ENCODE assay signal across 26 cellular contexts in genomic region chr5:15877905-15878304, GRCh38.
"Had no signal": no experiment of that assay in that cellular context is flagged by ENCODE, and none has a peak within 500 bp of the region (broad histone marks: within the 10 kb centered on the region; RNA-seq: fewer than 3 reads in every experiment).

No MANE protein-coding gene starts in this region.

- FAIRE-seq: keratinocyte, small intestine, urothelium cell line had no signal

- DNase-seq: heart right ventricle; kidney glomerular epithelial cell; left cardiac atrium; mesendoderm; naive B cell; natural killer cell; nephron progenitor cell; nucleus accumbens; right cardiac atrium; sigmoid colon; small intestine; spleen; stimulated activated CD4-positive, alpha-beta T cell treated with anti-CD3 and anti-CD28 coated beads, Interleukin-4, amount 100 ng/mL, for 4 hours; stimulated activated CD8-positive, alpha-beta memory T cell treated with anti-CD3 and anti-CD28 coated beads, Interleukin-4, amount 100 ng/mL, for 48 hours; stimulated activated naive CD8-positive, alpha-beta T cell treated with anti-CD3 and anti-CD28 coated beads, Interleukin-15, Interleukin-2, amounts not matched to agents 100 U/mL and 50 U/mL, for 24 hours; stomach; testis; thyroid gland; transverse colon; upper lobe of right lung had no signal

- H3K27me3 ChIP-seq: heart right ventricle, hepatocyte, sigmoid colon, spleen, stomach, testis, thyroid gland, transverse colon, upper lobe of right lung had no signal

- H3K9me3 ChIP-seq: sigmoid colon, stomach, testis, thyroid gland, transverse colon, upper lobe of right lung had no signal

- ATAC-seq: left lobe of liver; natural killer cell; stimulated activated memory B cell treated with anti-CD40 and anti-IgM and Interleukin-4, amounts not matched to agents 10 μg/mL and 1 μg/mL and 100 μg/mL, for 72 hours; stimulated activated naive CD8-positive, alpha-beta T cell treated with anti-CD3 and anti-CD28 coated beads, Interleukin-15, Interleukin-2, amounts not matched to agents 100 U/mL and 50 U/mL, for 24 hours; upper lobe of right lung had no signal

- H3K27ac ChIP-seq: heart right ventricle, hepatocyte, sigmoid colon, spleen, stomach, testis, thyroid gland, transverse colon, upper lobe of right lung had no signal

- H2AFZ ChIP-seq: hepatocyte had no signal

- H3K4me1 ChIP-seq: sigmoid colon, spleen, stomach, testis, thyroid gland, transverse colon, upper lobe of right lung had no signal

- H3K4me2 ChIP-seq: hepatocyte had no signal

- H3K4me3 ChIP-seq: heart right ventricle, hepatocyte, lung, sigmoid colon, spleen, stomach, testis, thyroid gland, transverse colon, upper lobe of right lung had no signal

- H3K36me3 ChIP-seq: heart right ventricle, sigmoid colon, spleen, stomach, thyroid gland, transverse colon, upper lobe of right lung had no signal

- H3K79me2 ChIP-seq: hepatocyte had no signal
